24 cellular contexts compared by ENCODE assay signal in genomic region chr7:36066021-36066664, GRCh38.
"Had no signal": no experiment of that assay in that cellular context is flagged by ENCODE, and none has a peak within 500 bp of the region (broad histone marks: within the 10 kb centered on the region; RNA-seq: fewer than 3 reads in every experiment).

No MANE protein-coding gene starts in this region.

- FAIRE-seq: endometrium, islet of Langerhans, keratinocyte had no signal

- H3K4me3 ChIP-seq: colonic mucosa, esophagus squamous epithelium, gastrocnemius medialis, heart right ventricle, left ventricle myocardium inferior, lower lobe of right lung, mucosa of descending colon had no signal

- H3K27ac ChIP-seq: colonic mucosa, epithelial cell of prostate, esophagus squamous epithelium, gastrocnemius medialis, heart right ventricle, left ventricle myocardium inferior, lower lobe of right lung had no signal

- ATAC-seq: effector memory CD8-positive, alpha-beta T cell; esophagus mucosa; gastrocnemius medialis; heart right ventricle; left cardiac atrium; lower lobe of right lung; mucosa of descending colon had no signal

- DNase-seq: cerebellar nuclear complex; colonic mucosa; cortex of kidney; effector CD8-positive, alpha-beta T cell; effector memory CD8-positive, alpha-beta T cell; endodermal cell; erythroblast; esophagus squamous epithelium; foreskin fibroblast; foreskin melanocyte; gastrocnemius medialis; glutamatergic neuron; head of caudate nucleus; heart right ventricle; hippocampal formation; left cardiac atrium; left ventricle myocardium inferior; lower lobe of right lung; mucosa of descending colon had no signal

- H3K9me3 ChIP-seq: colonic mucosa, esophagus squamous epithelium, gastrocnemius medialis, heart right ventricle, left ventricle myocardium inferior, lower lobe of right lung, mucosa of descending colon had no signal

- H3K27me3 ChIP-seq: colonic mucosa, esophagus squamous epithelium, gastrocnemius medialis, heart right ventricle had no signal

- H3K4me1 ChIP-seq: colonic mucosa had no signal

- H3K36me3 ChIP-seq: colonic mucosa, esophagus squamous epithelium, gastrocnemius medialis, heart right ventricle, left ventricle myocardium inferior, lower lobe of right lung had no signal
